ENCODE assay signal across 1 cellular context in genomic region chr2:136128905-136129304, GRCh38.
TF ChIP-seq lines count a peak whose summit lies in the region.

No MANE protein-coding gene starts in this region.

TF ChIP-seq in WTC11, 78 proteins besides CTCF, POLR2A, EP300 and RAD21 (continued from another document):
- TF ChIP-seq ATF6 (CRISPR knock-in tag; IDR thresholded peaks at IDR 0.05) (no peak), ZNF281 (CRISPR knock-in tag; IDR thresholded peaks at IDR 0.05) (no peak), TCF7 (CRISPR knock-in tag; IDR thresholded peaks at IDR 0.05; ENCODE audit: low read depth) (no peak), MXD4 (CRISPR knock-in tag; IDR thresholded peaks at IDR 0.05; ENCODE audit: borderline replicate concordance) (no peak), GRHL2 (CRISPR knock-in tag; IDR thresholded peaks at IDR 0.05; ENCODE audit: insufficient replicate concordance, severe bottlenecking) (no peak), TEAD1 (CRISPR knock-in tag; IDR thresholded peaks at IDR 0.05) (no peak)
